In the genomic region with DNA sequence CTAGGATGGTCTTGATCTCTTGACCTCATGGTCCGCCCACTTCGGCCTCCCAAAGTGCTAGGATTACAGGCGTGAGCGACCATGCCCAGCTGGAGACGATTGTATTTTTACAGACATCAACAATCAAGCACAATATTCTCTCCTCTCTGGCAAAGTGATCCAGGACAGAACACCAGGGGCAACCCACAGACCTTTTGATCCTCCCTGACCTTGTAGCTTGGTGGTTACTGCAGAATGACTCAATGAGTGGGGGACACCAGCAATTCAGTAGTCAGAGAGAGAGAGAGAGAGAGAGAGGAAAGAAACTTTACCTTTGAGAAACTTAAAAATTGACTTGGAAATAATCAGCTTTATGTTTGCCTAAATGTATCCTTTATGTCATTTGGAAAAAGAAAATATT, we compare ENCODE assay signal across 13 cellular contexts.
"Had no signal": no experiment of that assay in that cellular context is flagged by ENCODE, and none has a peak within 500 bp of the region (broad histone marks: within the 10 kb centered on the region; RNA-seq: fewer than 3 reads in every experiment).

No MANE protein-coding gene starts in this region.

- H3K27me3 ChIP-seq: colonic mucosa, gastrocnemius medialis, ovary, testis had no signal

- H3K4me3 Mint-ChIP-seq: activated CD4-positive, alpha-beta memory T cell treated with anti-CD3 and anti-CD28 coated beads for 36 hours; activated naive CD4-positive, alpha-beta T cell treated with anti-CD3 and anti-CD28 coated beads for 36 hours; activated T-helper 1 cell treated with anti-CD3 and anti-CD28 coated beads, Interleukin-12 subunit alpha, Interleukin-12 subunit beta, Interleukin-2, Interleukin-4 antibody, amounts not matched to agents 30 ng/mL and 10 ng/mL and 1 ng/mL, durations not matched to agents 14 hours and 24 hours and 36 hours; neural crest cell; T-helper 2 cell treated with Interferon-gamma antibody and Interleukin-4, amounts not matched to agents 5 μg/mL and 100 μg/mL, for 36 hours had no signal

- H3K4me3 ChIP-seq: colonic mucosa, gastrocnemius medialis, ovary, testis had no signal

- H3K9me3 ChIP-seq: colonic mucosa, gastrocnemius medialis, ovary, testis had no signal

- H3K27ac ChIP-seq: colonic mucosa, gastrocnemius medialis, ovary had no signal

- H3K4me1 Mint-ChIP-seq: neural crest cell had no signal

- H3K9me3 Mint-ChIP-seq: activated CD4-positive, alpha-beta memory T cell treated with anti-CD3 and anti-CD28 coated beads for 36 hours; activated naive CD4-positive, alpha-beta T cell treated with anti-CD3 and anti-CD28 coated beads for 36 hours; activated T-helper 1 cell treated with anti-CD3 and anti-CD28 coated beads, Interleukin-12 subunit alpha, Interleukin-12 subunit beta, Interleukin-2, Interleukin-4 antibody, amounts not matched to agents 30 ng/mL and 10 ng/mL and 1 ng/mL, durations not matched to agents 14 hours and 24 hours and 36 hours; neural crest cell; T-helper 2 cell treated with Interferon-gamma antibody and Interleukin-4, amounts not matched to agents 5 μg/mL and 100 μg/mL, for 36 hours had no signal

- H3K36me3 Mint-ChIP-seq: activated CD4-positive, alpha-beta memory T cell treated with anti-CD3 and anti-CD28 coated beads for 36 hours had no signal

- DNase-seq: activated CD4-positive, alpha-beta memory T cell treated with anti-CD3 and anti-CD28 coated beads for 36 hours; activated naive CD4-positive, alpha-beta T cell treated with anti-CD3 and anti-CD28 coated beads for 36 hours; colonic mucosa; effector CD4-positive, alpha-beta T cell; gastrocnemius medialis; ovary; retina; small intestine; stimulated activated naive CD4-positive, alpha-beta T cell; testis had no signal

- H3K36me3 ChIP-seq: colonic mucosa, gastrocnemius medialis, ovary had no signal

- H3K4me1 ChIP-seq: colonic mucosa, gastrocnemius medialis, testis had no signal

- ATAC-seq: gastrocnemius medialis had no signal

- H3K27ac Mint-ChIP-seq: activated CD4-positive, alpha-beta memory T cell treated with anti-CD3 and anti-CD28 coated beads for 36 hours; activated naive CD4-positive, alpha-beta T cell treated with anti-CD3 and anti-CD28 coated beads for 36 hours; activated T-helper 1 cell treated with anti-CD3 and anti-CD28 coated beads, Interleukin-12 subunit alpha, Interleukin-12 subunit beta, Interleukin-2, Interleukin-4 antibody, amounts not matched to agents 30 ng/mL and 10 ng/mL and 1 ng/mL, durations not matched to agents 14 hours and 24 hours and 36 hours; T-helper 2 cell treated with Interferon-gamma antibody and Interleukin-4, amounts not matched to agents 5 μg/mL and 100 μg/mL, for 36 hours had no signal
